ENCODE assay signal across 34 cellular contexts in genomic region chr15:28978661-28979060, GRCh38.
"Had no signal": no experiment of that assay in that cellular context is flagged by ENCODE, and none has a peak within 500 bp of the region (broad histone marks: within the 10 kb centered on the region; RNA-seq: fewer than 3 reads in every experiment).

No MANE protein-coding gene starts in this region.

- H3K36me3 ChIP-seq: brain microvascular endothelial cell, Peyer's patch had no signal

- H3K9me3 Mint-ChIP-seq: activated B cell treated with CpG ODN at 0.5 μM for 24 hours; activated CD4-positive, alpha-beta memory T cell treated with anti-CD3 and anti-CD28 coated beads for 36 hours; activated naive CD8-positive, alpha-beta T cell treated with anti-CD3 and anti-CD28 coated beads, Interleukin-2, amount 10 ng/mL, durations not matched to agents 7 days and 5 days; activated T-helper 17 cell treated with anti-CD3 and anti-CD28 coated beads, Interleukin-2, amount 50 U/mL, for 72 hours; T-cell had no signal

- H3K27me3 Mint-ChIP-seq: activated CD4-positive, alpha-beta memory T cell treated with anti-CD3 and anti-CD28 coated beads for 36 hours; activated naive CD8-positive, alpha-beta T cell treated with anti-CD3 and anti-CD28 coated beads, Interleukin-2, amount 10 ng/mL, durations not matched to agents 7 days and 5 days; activated T-helper 17 cell treated with anti-CD3 and anti-CD28 coated beads, Interleukin-2, amount 50 U/mL, for 72 hours; T-cell; T-helper 17 cell had no signal

- H3K4me1 ChIP-seq: Peyer's patch had no signal

- H3K9me3 ChIP-seq: Peyer's patch had no signal

- DNase-seq: activated B cell treated with CpG ODN at 0.5 μM for 24 hours; activated CD4-positive, alpha-beta memory T cell treated with anti-CD3 and anti-CD28 coated beads for 36 hours; activated CD4-positive, alpha-beta T cell treated with anti-CD3 and anti-CD28 coated beads for 4 hours; activated CD4-positive, alpha-beta T cell treated with anti-CD3 and anti-CD28 coated beads, Interleukin-2, amount 50 U/mL, for 1 hour; activated CD4-positive, CD25-positive, alpha-beta regulatory T cell treated with anti-CD3 and anti-CD28 coated beads, Interleukin-2, amount 50 U/mL, for 72 hours; activated CD8-positive, alpha-beta memory T cell treated with anti-CD3 and anti-CD28 coated beads, Interleukin-2, amount 50 U/mL, for 4 hours; activated effector memory CD4-positive, alpha-beta T cell treated with anti-CD3 and anti-CD28 coated beads, Interleukin-2, amount 50 U/mL, for 16 hours; activated naive CD4-positive, alpha-beta T cell; activated naive CD4-positive, alpha-beta T cell treated with anti-CD3 and anti-CD28 coated beads, Interleukin-2, amount 50 U/mL, for 16 hours; activated naive CD8-positive, alpha-beta T cell treated with anti-CD3 and anti-CD28 coated beads, Interleukin-2, amount 10 ng/mL, durations not matched to agents 7 days and 5 days; activated T-cell treated with anti-CD3 and anti-CD28 coated beads for 4 hours; activated T-cell treated with anti-CD3 and anti-CD28 coated beads, Interleukin-2, amount 50 U/mL, for 48 hours; brain microvascular endothelial cell; IMR-90; NCI-H1105 treated with DMSO at 0.1 percent for 48 hours; NCI-H1436 treated with DMSO at 0.1 percent for 48 hours; NCI-H1694 treated with DMSO at 0.1 percent for 48 hours; NCI-H2029; NCI-H2107; NCI-H2171; NCI-H510A; NCI-H526; NCI-H748 treated with DMSO at 0.1 percent for 48 hours; NK-92 treated with Interleukin-12 subunit alpha and Interleukin-12 subunit beta, amount 100 ng/mL, for 24 hours; PC-3; Peyer's patch; RPMI8226; SIG-M5; T-cell; T-helper 17 cell had no signal

- H3K4me3 Mint-ChIP-seq: activated B cell treated with CpG ODN at 0.5 μM for 24 hours; activated CD4-positive, alpha-beta memory T cell treated with anti-CD3 and anti-CD28 coated beads for 36 hours; activated naive CD8-positive, alpha-beta T cell treated with anti-CD3 and anti-CD28 coated beads, Interleukin-2, amount 10 ng/mL, durations not matched to agents 7 days and 5 days; activated T-helper 17 cell treated with anti-CD3 and anti-CD28 coated beads, Interleukin-2, amount 50 U/mL, for 72 hours; T-cell; T-helper 17 cell had no signal

- H3K27ac ChIP-seq: brain microvascular endothelial cell, Peyer's patch, VCaP had no signal

- ATAC-seq: activated T-helper 17 cell treated with anti-CD3 and anti-CD28 coated beads, Interleukin-2, amount 50 U/mL, for 72 hours; K562; PC-3; SK-N-SH treated with all-trans-retinoic acid at 6 μM for 48 hours; T-cell; T-helper 17 cell had no signal

- H3K4me1 Mint-ChIP-seq: activated B cell treated with CpG ODN at 0.5 μM for 24 hours; activated T-helper 17 cell treated with anti-CD3 and anti-CD28 coated beads, Interleukin-2, amount 50 U/mL, for 72 hours had no signal

- H3K4me3 ChIP-seq: K562, Peyer's patch had no signal

- H3K36me3 Mint-ChIP-seq: activated CD4-positive, alpha-beta memory T cell treated with anti-CD3 and anti-CD28 coated beads for 36 hours had no signal

- H3K27ac Mint-ChIP-seq: activated B cell treated with CpG ODN at 0.5 μM for 24 hours; activated CD4-positive, alpha-beta memory T cell treated with anti-CD3 and anti-CD28 coated beads for 36 hours; activated naive CD8-positive, alpha-beta T cell treated with anti-CD3 and anti-CD28 coated beads, Interleukin-2, amount 10 ng/mL, durations not matched to agents 7 days and 5 days; activated T-helper 17 cell treated with anti-CD3 and anti-CD28 coated beads, Interleukin-2, amount 50 U/mL, for 72 hours; T-cell; T-helper 17 cell had no signal

- H3K27me3 ChIP-seq: brain microvascular endothelial cell, Peyer's patch had no signal
